13 cellular contexts compared by ENCODE assay signal in genomic region chr9:77020438-77021264, GRCh38. TPM values are rescaled to one million over a fixed set of nuclear protein-coding genes. Genes with fewer than 3 reads are reported as not detected.
DNase-seq lines count a peak whose midpoint lies in the region; ATAC-seq and TF ChIP-seq lines count a peak whose summit lies in the region.
"Had no signal": no experiment of that assay in that cellular context is flagged by ENCODE, and none has a peak within 500 bp of the region (broad histone marks: within the 10 kb centered on the region; RNA-seq: fewer than 3 reads in every experiment).

No MANE protein-coding gene starts in this region.

- TF ChIP-seq CTCF in endodermal cell (conservative IDR thresholded peaks at IDR 0.05) = no peak
- TF ChIP-seq CTCF in parathyroid adenoma (IDR thresholded peaks at IDR 0.05) = no peak

- no peak overlapping the region for H3K4me3 Mint-ChIP-seq in endodermal cell
- H3K4me3 Mint-ChIP-seq: memory B cell had no signal

- H3K36me3 Mint-ChIP-seq in endodermal cell (ENCODE audit: low read depth) = no peaks in the 10 kb centered on the region
- H3K36me3 Mint-ChIP-seq: memory B cell had no signal

- H3K27ac ChIP-seq in HUES64 (ENCODE audit: low read depth, low read length) (no peak overlapping the region), endodermal cell (ENCODE audit: low read depth, low read length) (no peak overlapping the region), parathyroid adenoma (no peak overlapping the region)
- H3K27ac ChIP-seq: SK-N-MC had no signal

- H3K27me3 Mint-ChIP-seq in endodermal cell (ENCODE audit: insufficient read depth) = peaks cover 100% of the 10 kb centered on the region

- DNase-seq in NCI-H2227 (lab: John Stamatoyannopoulos, UW; ENCODE audit: unreplicated experiment) (peak; percentile 3), NCI-H2227 treated with DMSO at 0.1 percent for 48 hours (lab: John Stamatoyannopoulos, UW) (no peak), endodermal cell (peak; percentile 78), GM19238 (ENCODE audit: insufficient read length, low spot score) (no peak), COR-L47 (lab: John Stamatoyannopoulos, UW) (no peak)
- DNase-seq: stimulated activated CD4-positive, alpha-beta T cell treated with anti-CD3 and anti-CD28 coated beads, Interleukin-2, amount 100 ng/mL, for 24 hours had no signal

- H3K4me3 ChIP-seq in HUES64 (ENCODE audit: low read length) (peak overlapping the region; percentile 34; the same call in 1 of the 2 replicates), endodermal cell (ENCODE audit: low read length) (no peak overlapping the region), parathyroid adenoma (ENCODE audit: low read depth, low read length) (no peak overlapping the region)
- H3K4me3 ChIP-seq: SK-N-MC had no signal

- no peaks in the 10 kb centered on the region for H3K9me3 ChIP-seq in HUES64 (ENCODE audit: insufficient read depth, low read depth, low read length)
- no peaks in the 10 kb centered on the region for H3K9me3 ChIP-seq in endodermal cell (ENCODE audit: control insufficient read depth, low read length)
- no peaks in the 10 kb centered on the region for H3K9me3 ChIP-seq in parathyroid adenoma (ENCODE audit: control insufficient read depth, low read length)

- no peak for ATAC-seq in GM21619 (IDR thresholded peaks at IDR 0.05; ENCODE audit: unreplicated experiment)

- no peaks in the 10 kb centered on the region for H3K79me2 ChIP-seq in parathyroid adenoma

- H3K4me1 ChIP-seq in HUES64 (ENCODE audit: insufficient read depth, low read length) (peaks cover 38% of the 10 kb centered on the region), endodermal cell (ENCODE audit: control insufficient read depth, insufficient read depth, low read length) (peaks cover 3% of the 10 kb centered on the region), parathyroid adenoma (no peaks in the 10 kb centered on the region)

- 1% methylated on average over 66 of the region's 66 CpGs for WGBS in HUES64
- WGBS in endodermal cell (ENCODE audit: insufficient coverage in 1 of 2, insufficient read length in 1 of 2), 2 experiments = 1 to 2% methylated on average over 18 to 66 of the region's 66 CpGs

- no peaks in the 10 kb centered on the region for H3K9me3 Mint-ChIP-seq in endodermal cell
- H3K9me3 Mint-ChIP-seq: memory B cell had no signal

- no peaks in the 10 kb centered on the region for H3K36me3 ChIP-seq in HUES64 (ENCODE audit: insufficient read depth, low read length)
- no peaks in the 10 kb centered on the region for H3K36me3 ChIP-seq in endodermal cell (ENCODE audit: control insufficient read depth, insufficient read depth, low read length)
- H3K36me3 ChIP-seq in parathyroid adenoma (ENCODE audit: control insufficient read depth, insufficient read depth, low read length) = no peaks in the 10 kb centered on the region

- H2AFZ ChIP-seq in parathyroid adenoma = peak overlapping the region; percentile 5

- H3K27ac Mint-ChIP-seq in endodermal cell = no peak overlapping the region
- H3K27ac Mint-ChIP-seq: memory B cell had no signal

- no peak overlapping the region for H3K4me2 ChIP-seq in parathyroid adenoma (ENCODE audit: low read length)

- peaks cover 14% of the 10 kb centered on the region for H3K4me1 Mint-ChIP-seq in endodermal cell

- H3K9ac ChIP-seq in HUES64 (ENCODE audit: low read depth, low read length) (no peak overlapping the region), endodermal cell (ENCODE audit: extremely low read depth, low read length, poor library complexity, severe bottlenecking) (no peak overlapping the region), parathyroid adenoma (no peak overlapping the region)

- H3K27me3 ChIP-seq in HUES64 (ENCODE audit: insufficient read depth, low read length) = peaks cover 100% of the 10 kb centered on the region
- peaks cover 99% of the 10 kb centered on the region for H3K27me3 ChIP-seq in endodermal cell (ENCODE audit: control insufficient read depth, insufficient read depth, low read length, poor library complexity, severe bottlenecking)
- peaks cover 27% of the 10 kb centered on the region for H3K27me3 ChIP-seq in parathyroid adenoma (ENCODE audit: control insufficient read depth, insufficient read depth, low read length)

RNA-seq across cellular contexts. Expression of gene FOXB2, which starts 1.2 kb away (rescaled TPM):
- 3.4 TPM for polyA plus RNA-seq in HUES64 (2013, experiment 1 of 2)
- 1.9 TPM for polyA plus RNA-seq in HUES64 (2013, experiment 2 of 2)
- total RNA-seq in endodermal cell = not detected
- polyA plus RNA-seq in endodermal cell (2013, experiment 1 of 2) = not detected
- not detected for polyA plus RNA-seq in endodermal cell (2013, experiment 2 of 2)
- total RNA-seq: ureter had no signal
- polyA plus RNA-seq: esophagus had no signal

Comparison
In these comparisons a context has a peak if more than half of its experiments do, and no peak if none do; other contexts are left out.
1. DNase-seq: peak in NCI-H2227 (single experiment) and endodermal cell (single experiment); none in NCI-H2227 treated with DMSO at 0.1 percent for 48 hours (single experiment), GM19238 (single experiment) and COR-L47 (single experiment).